In genomic region chr20:25012616-25013189, GRCh38 we compare ENCODE assay signal across 21 cellular contexts. TPM values are rescaled to one million over a fixed set of nuclear protein-coding genes. Genes with fewer than 3 reads are reported as not detected.
"Had no signal": no experiment of that assay in that cellular context is flagged by ENCODE, and none has a peak within 500 bp of the region (broad histone marks: within the 10 kb centered on the region; RNA-seq: fewer than 3 reads in every experiment).

No MANE protein-coding gene starts in this region.

- H3K36me3 Mint-ChIP-seq: natural killer cell treated with Interleukin-12 subunit alpha and Interleukin-12 subunit beta and Interleukin-15 and Interleukin-18, amount 100 ng/mL, for 72 hours; WTC11 had no signal

- H3K4me3 Mint-ChIP-seq: activated CD8-positive, alpha-beta T cell treated with anti-CD3 and anti-CD28 coated beads, Interleukin-2, amount 10 ng/mL, durations not matched to agents 7 days and 5 days; activated naive CD8-positive, alpha-beta T cell treated with anti-CD3 and anti-CD28 coated beads, Interleukin-2, amount 50 U/mL, for 24 hours; effector memory CD8-positive, alpha-beta T cell; immature natural killer cell; natural killer cell treated with Interleukin-12 subunit alpha and Interleukin-12 subunit beta and Interleukin-15 and Interleukin-18, amount 100 ng/mL, for 72 hours; WTC11 had no signal

- H3K9me3 Mint-ChIP-seq: activated naive CD8-positive, alpha-beta T cell treated with anti-CD3 and anti-CD28 coated beads, Interleukin-2, amount 50 U/mL, for 24 hours; effector memory CD8-positive, alpha-beta T cell; immature natural killer cell; natural killer cell treated with Interleukin-12 subunit alpha and Interleukin-12 subunit beta and Interleukin-15 and Interleukin-18, amount 100 ng/mL, for 72 hours; WTC11 had no signal

- H3K27me3 ChIP-seq: ascending aorta, cardiac muscle cell, right lobe of liver, uterus had no signal

- ATAC-seq: activated CD8-positive, alpha-beta T cell treated with anti-CD3 and anti-CD28 coated beads, Interleukin-2, amount 10 ng/mL, durations not matched to agents 7 days and 5 days; activated naive CD8-positive, alpha-beta T cell treated with anti-CD3 and anti-CD28 coated beads, Interleukin-2, amount 50 U/mL, for 24 hours; effector memory CD8-positive, alpha-beta T cell; left colon; natural killer cell treated with Interleukin-12 subunit alpha and Interleukin-12 subunit beta and Interleukin-15 and Interleukin-18, amount 100 ng/mL, for 72 hours; stimulated activated naive CD8-positive, alpha-beta T cell treated with anti-CD3 and anti-CD28 coated beads, Interleukin-15, Interleukin-2, amounts not matched to agents 100 U/mL and 50 U/mL, for 24 hours; WTC11 had no signal

- H3K4me2 ChIP-seq: SK-N-SH had no signal

- H3K4me3 ChIP-seq: ascending aorta, cardiac muscle cell, prostate gland, right lobe of liver, uterus had no signal

- H3K36me3 ChIP-seq: cardiac muscle cell, right lobe of liver, uterus had no signal

- H3K9me2 ChIP-seq: SK-N-SH had no signal

- H3K4me1 Mint-ChIP-seq: activated naive CD8-positive, alpha-beta T cell treated with anti-CD3 and anti-CD28 coated beads, Interleukin-2, amount 50 U/mL, for 24 hours had no signal

- H3K27ac ChIP-seq: ascending aorta, cardiac muscle cell, prostate gland, right lobe of liver, uterus had no signal

- H3K4me1 ChIP-seq: ascending aorta, uterus had no signal

- H3K27ac Mint-ChIP-seq: activated CD8-positive, alpha-beta T cell treated with anti-CD3 and anti-CD28 coated beads, Interleukin-2, amount 10 ng/mL, durations not matched to agents 7 days and 5 days; activated naive CD8-positive, alpha-beta T cell treated with anti-CD3 and anti-CD28 coated beads, Interleukin-2, amount 50 U/mL, for 24 hours; effector memory CD8-positive, alpha-beta T cell; immature natural killer cell; natural killer cell treated with Interleukin-12 subunit alpha and Interleukin-12 subunit beta and Interleukin-15 and Interleukin-18, amount 100 ng/mL, for 72 hours; WTC11 had no signal

- H3K9me3 ChIP-seq: ascending aorta, prostate gland, right lobe of liver, SK-N-SH, uterus had no signal

- H3K27me3 Mint-ChIP-seq: activated naive CD8-positive, alpha-beta T cell treated with anti-CD3 and anti-CD28 coated beads, Interleukin-2, amount 50 U/mL, for 24 hours; effector memory CD8-positive, alpha-beta T cell; natural killer cell treated with Interleukin-12 subunit alpha and Interleukin-12 subunit beta and Interleukin-15 and Interleukin-18, amount 100 ng/mL, for 72 hours had no signal

- DNase-seq: activated CD4-positive, alpha-beta T cell treated with anti-CD3 and anti-CD28 coated beads for 48 hours; activated CD8-positive, alpha-beta T cell treated with anti-CD3 and anti-CD28 coated beads, Interleukin-2, amount 10 ng/mL, durations not matched to agents 7 days and 5 days; activated gamma-delta T cell; activated naive CD8-positive, alpha-beta T cell treated with anti-CD3 and anti-CD28 coated beads, Interleukin-2, amount 50 U/mL, for 24 hours; cortex of kidney; effector memory CD8-positive, alpha-beta T cell; erythroblast; immature natural killer cell; mammary epithelial cell; occipital lobe; SK-N-SH; stimulated activated CD4-positive, alpha-beta T cell treated with anti-CD3 and anti-CD28 coated beads, Interleukin-2, amount 100 ng/mL, for 48 hours; stimulated activated naive CD8-positive, alpha-beta T cell treated with anti-CD3 and anti-CD28 coated beads, Interleukin-15, Interleukin-2, amounts not matched to agents 100 U/mL and 50 U/mL, for 24 hours; uterus had no signal

RNA-seq across cellular contexts. Expression of gene ACSS1, which starts 45.2 kb away (rescaled TPM):
- total RNA-seq: cardiac muscle cell had no signal
- polyA plus RNA-seq: cardiac muscle cell had no signal
